In genomic region chr11:123143921-123144320, GRCh38 we compare ENCODE assay signal across 20 cellular contexts. TPM values are rescaled to one million over a fixed set of nuclear protein-coding genes. Genes with fewer than 3 reads are reported as not detected.
A peak's percentile ranks its signal among the peaks of the same experiment; 100 is the strongest.
DNase-seq lines count a peak whose midpoint lies in the region; TF ChIP-seq lines count a peak whose summit lies in the region.
"Had no signal": no experiment of that assay in that cellular context is flagged by ENCODE, and none has a peak within 500 bp of the region (broad histone marks: within the 10 kb centered on the region; RNA-seq: fewer than 3 reads in every experiment).

No MANE protein-coding gene starts in this region.

- H3K79me2 ChIP-seq in GM23248 (ENCODE audit: insufficient read depth), result no peaks in the 10 kb centered on the region; the same call in none of the 2 replicates
- H3K79me2 ChIP-seq in PC-9 (ENCODE audit: low read depth), result peaks cover 6% of the 10 kb centered on the region
- H3K79me2 ChIP-seq in trophoblast cell (ENCODE audit: control insufficient read depth, insufficient read depth, low read length, poor library complexity), result no peaks in the 10 kb centered on the region

- intact Hi-C loops in PC-9 (cut with micrococcal nuclease; ENCODE audit: unreplicated experiment) (no loop called here), CD14-positive monocyte (cut with micrococcal nuclease) (no loop called here)

- H3K4me1 Mint-ChIP-seq in CD14-positive monocyte, result peaks cover 4% of the 10 kb centered on the region
- no peaks in the 10 kb centered on the region for H3K4me1 Mint-ChIP-seq in activated naive CD4-positive, alpha-beta T cell treated with anti-CD3 and anti-CD28 coated beads, Interleukin-2, amount 10 ng/mL, durations not matched to agents 7 days and 5 days
- H3K4me1 Mint-ChIP-seq: CD4-positive, alpha-beta memory T cell; IgD-negative memory B cell had no signal

- peaks cover 1 to 5% (median 2%) of the 10 kb centered on the region in 3 donors for H3K27me3 Mint-ChIP-seq in CD14-positive monocyte (ENCODE audit: low read depth in 3 of 3)
- peaks cover 10% of the 10 kb centered on the region for H3K27me3 Mint-ChIP-seq in activated naive CD4-positive, alpha-beta T cell treated with anti-CD3 and anti-CD28 coated beads, Interleukin-2, amount 10 ng/mL, durations not matched to agents 7 days and 5 days

- no peak overlapping the region for H3K9ac ChIP-seq in GM23248
- H3K9ac ChIP-seq in trophoblast cell (ENCODE audit: low read length), result no peak overlapping the region
- H3K9ac ChIP-seq: BLaER1 treated with 17β-estradiol and CSF1 and Interleukin-3, amounts not matched to agents 10 nM and 100 nM; KMS-11 had no signal

- CTCF ChIA-PET in PC-9 (lab: Charles Lee), result no interaction called here
- CTCF ChIA-PET in activated naive CD4-positive, alpha-beta T cell treated with anti-CD3 and anti-CD28 coated beads, Interleukin-2, amount 10 ng/mL, durations not matched to agents 7 days and 5 days (lab: Charles Lee), result interaction anchor here (1.2 kb wide), 1 partner anchor 103 kb away, joined by 4 read pairs; no protein-coding TSS in a partner anchor

- H4K20me1 ChIP-seq in GM23248 (ENCODE audit: insufficient read depth) (no peaks in the 10 kb centered on the region), PC-9 (ENCODE audit: insufficient read depth) (no peaks in the 10 kb centered on the region)
- H4K20me1 ChIP-seq: BLaER1 treated with 17β-estradiol and CSF1 and Interleukin-3, amounts not matched to agents 10 nM and 100 nM had no signal

- no peak overlapping the region for H2BK5ac ChIP-seq in trophoblast cell (ENCODE audit: low read depth, low read length, poor library complexity)

- no peaks in the 10 kb centered on the region for H3K36me3 Mint-ChIP-seq in CD14-positive monocyte
- H3K36me3 Mint-ChIP-seq in activated naive CD4-positive, alpha-beta T cell treated with anti-CD3 and anti-CD28 coated beads, Interleukin-2, amount 10 ng/mL, durations not matched to agents 7 days and 5 days, result no peaks in the 10 kb centered on the region
- H3K36me3 Mint-ChIP-seq: CD4-positive, alpha-beta memory T cell had no signal

- H3K9me3 ChIP-seq in GM23248 (ENCODE audit: low read depth) (no peaks in the 10 kb centered on the region), PC-9 (ENCODE audit: insufficient read depth, low read depth) (no peaks in the 10 kb centered on the region), trophoblast cell (ENCODE audit: insufficient read depth, low read depth, low read length) (no peaks in the 10 kb centered on the region)
- H3K9me3 ChIP-seq: Caco-2, SJSA1 had no signal

- H3F3A ChIP-seq in GM23248 (ENCODE audit: insufficient read depth) (peaks cover 59% of the 10 kb centered on the region), PC-9 (ENCODE audit: insufficient read depth, low read depth) (peaks cover 41% of the 10 kb centered on the region)

- H3K4ac ChIP-seq in trophoblast cell (ENCODE audit: low read depth, low read length), result peak overlapping the region; percentile 32

- H3K18ac ChIP-seq in trophoblast cell (ENCODE audit: low read length), result peak overlapping the region; percentile 36

- no peak overlapping the region for H3K23ac ChIP-seq in trophoblast cell (ENCODE audit: low read length)

- H3K4me2 ChIP-seq in GM23248 (ENCODE audit: unreplicated experiment) (no peak overlapping the region), PC-9 (peak overlapping the region; percentile 81), trophoblast cell (ENCODE audit: low read length) (no peak overlapping the region)
- H3K4me2 ChIP-seq: BLaER1 treated with 17β-estradiol and CSF1 and Interleukin-3, amounts not matched to agents 10 nM and 100 nM; KMS-11 had no signal

- TF ChIP-seq CTCF in PC-9 (conservative IDR thresholded peaks at IDR 0.05) (no peak), CD14-positive monocyte (IDR thresholded peaks at IDR 0.05) (no peak)

- 96 to 100% methylated on average over 2 of the region's 2 CpGs for WGBS in GM23248 (ENCODE audit: low coverage in 1 of 2, low lambda C conversion rate in 2 of 2, missing lambda C conversion rate in 2 of 2), 2 experiments
- WGBS in trophoblast cell (ENCODE audit: extremely low coverage, insufficient coverage, insufficient read length), result no CpG with 5 or more reads among the region's 2 CpGs

- no peak overlapping the region for H3K4me3 Mint-ChIP-seq in CD14-positive monocyte
- H3K4me3 Mint-ChIP-seq in activated naive CD4-positive, alpha-beta T cell treated with anti-CD3 and anti-CD28 coated beads, Interleukin-2, amount 10 ng/mL, durations not matched to agents 7 days and 5 days, result no peak overlapping the region
- H3K4me3 Mint-ChIP-seq: CD4-positive, alpha-beta memory T cell; IgD-negative memory B cell had no signal

- peaks cover 10% of the 10 kb centered on the region for H3K4me1 ChIP-seq in GM23248 (ENCODE audit: insufficient read depth)
- peaks cover 45% of the 10 kb centered on the region for H3K4me1 ChIP-seq in PC-9 (replicated peaks; ENCODE audit: insufficient read depth)
- peaks cover 9 to 23% of the 10 kb centered on the region in 2 experiments for H3K4me1 ChIP-seq in trophoblast cell (ENCODE audit: control insufficient read depth in 1 of 2, insufficient read depth in 2 of 2, low read length in 2 of 2)
- H3K4me1 ChIP-seq: Caco-2 had no signal

- POLR2A ChIA-PET in PC-9 (lab: Charles Lee; ENCODE audit: unreplicated experiment), result no interaction called here

- no peaks in the 10 kb centered on the region for H3K9me2 ChIP-seq in GM23248 (ENCODE audit: insufficient read depth)
- no peaks in the 10 kb centered on the region; the same call in 1 of the 2 replicates for H3K9me2 ChIP-seq in PC-9 (ENCODE audit: insufficient read depth)

- peaks cover 0 to 5% (median 0%) of the 10 kb centered on the region in 7 donors for H3K9me3 Mint-ChIP-seq in CD14-positive monocyte
- H3K9me3 Mint-ChIP-seq in activated naive CD4-positive, alpha-beta T cell treated with anti-CD3 and anti-CD28 coated beads, Interleukin-2, amount 10 ng/mL, durations not matched to agents 7 days and 5 days, result no peaks in the 10 kb centered on the region
- H3K9me3 Mint-ChIP-seq: IgD-negative memory B cell had no signal

- in situ Hi-C loops in GM23248 (cut with MboI), result no loop called here

- peak overlapping the region; percentile 48 for H2BK12ac ChIP-seq in trophoblast cell (ENCODE audit: low read length)

- peak overlapping the region; percentile 4; the same call in 1 of the 2 replicates for H3K27ac ChIP-seq in GM23248
- H3K27ac ChIP-seq in PC-9, result peak overlapping the region; percentile 96
- no peak overlapping the region for H3K27ac ChIP-seq in trophoblast cell (ENCODE audit: low read depth, low read length)
- H3K27ac ChIP-seq: BLaER1 treated with 17β-estradiol and CSF1 and Interleukin-3, amounts not matched to agents 10 nM and 100 nM; KMS-11; SJSA1 had no signal

- H2BK120ac ChIP-seq in trophoblast cell (ENCODE audit: insufficient read depth, low read length, poor library complexity), result peak overlapping the region; percentile 17

- H4K8ac ChIP-seq in trophoblast cell (ENCODE audit: low read depth, low read length), result no peak overlapping the region

- H3K27me3 ChIP-seq in GM23248 (replicated peaks; ENCODE audit: insufficient read depth), result no peaks in the 10 kb centered on the region
- H3K27me3 ChIP-seq in PC-9 (ENCODE audit: insufficient read depth, low read depth), result no peaks in the 10 kb centered on the region
- no peaks in the 10 kb centered on the region for H3K27me3 ChIP-seq in trophoblast cell (ENCODE audit: insufficient read depth, low read length)
- H3K27me3 ChIP-seq: BLaER1 treated with 17β-estradiol and CSF1 and Interleukin-3, amounts not matched to agents 10 nM and 100 nM; SJSA1 had no signal

- H3K4me3 ChIP-seq in GM23248 (no peak overlapping the region), PC-9 (no peak overlapping the region; the same call in 1 of the 2 replicates), trophoblast cell (ENCODE audit: low read depth, low read length) (no peak overlapping the region)
- H3K4me3 ChIP-seq: BLaER1 treated with 17β-estradiol and CSF1 and Interleukin-3, amounts not matched to agents 10 nM and 100 nM; SJSA1 had no signal

- peaks cover 15% of the 10 kb centered on the region for H3K79me1 ChIP-seq in trophoblast cell (ENCODE audit: low read length)

- no peak overlapping the region for H4K12ac ChIP-seq in trophoblast cell (ENCODE audit: low read depth, low read length)

- H3K36me3 ChIP-seq in GM23248 (ENCODE audit: low read depth) (peaks cover 17% of the 10 kb centered on the region), PC-9 (ENCODE audit: low read depth) (no peaks in the 10 kb centered on the region), trophoblast cell (ENCODE audit: control insufficient read depth in 1 of 2, insufficient read depth in 2 of 2, low read length in 2 of 2) (peaks cover 0 to 2% of the 10 kb centered on the region in 2 experiments)
- H3K36me3 ChIP-seq: BLaER1 treated with 17β-estradiol and CSF1 and Interleukin-3, amounts not matched to agents 10 nM and 100 nM; SJSA1 had no signal

- no peak for DNase-seq in GM23248
- DNase-seq in MV-4-11 (lab: John Stamatoyannopoulos, UW), result peak; percentile 58
- no peak for DNase-seq in PC-9
- DNase-seq in trophoblast cell, result no peak
- no peak for DNase-seq in CD14-positive monocyte (ENCODE audit: low spot score)
- no peak for DNase-seq in activated naive CD4-positive, alpha-beta T cell treated with anti-CD3 and anti-CD28 coated beads, Interleukin-2, amount 10 ng/mL, durations not matched to agents 7 days and 5 days
- DNase-seq in effector CD8-positive, alpha-beta T cell (lab: John Stamatoyannopoulos, UW), result no peak
- DNase-seq: AML-193; Caco-2; CD4-positive, alpha-beta memory T cell; HCEC 1CT; NCI-H2029; NCI-H2227 treated with DMSO at 0.1 percent for 48 hours; NCI-H526 treated with DMSO at 0.1 percent for 48 hours; Right ventricle myocardium superior; RPMI8226 had no signal

- BruUV-seq in PC-9 (replicated peaks; lab: Mats Ljungman, UMichigan), result no TSS peak

- H4K91ac ChIP-seq in trophoblast cell (ENCODE audit: low read depth, low read length), result peak overlapping the region; percentile 46

- no peak overlapping the region for H3K27ac Mint-ChIP-seq in CD14-positive monocyte
- no peak overlapping the region for H3K27ac Mint-ChIP-seq in activated naive CD4-positive, alpha-beta T cell treated with anti-CD3 and anti-CD28 coated beads, Interleukin-2, amount 10 ng/mL, durations not matched to agents 7 days and 5 days
- H3K27ac Mint-ChIP-seq: CD4-positive, alpha-beta memory T cell; IgD-negative memory B cell had no signal

- H3K14ac ChIP-seq in trophoblast cell (ENCODE audit: low read length), result peak overlapping the region; percentile 29

- peak overlapping the region; percentile 61 for H2AK5ac ChIP-seq in trophoblast cell (ENCODE audit: low read length)

- H2AFZ ChIP-seq in GM23248, result no peak overlapping the region
- H2AFZ ChIP-seq in PC-9, result no peak overlapping the region
- H2AFZ ChIP-seq in trophoblast cell (ENCODE audit: insufficient read depth, low read length, poor library complexity), result no peak overlapping the region

RNA-seq across cellular contexts. Expression of gene CLMP, which starts 51.1 kb away (rescaled TPM):
- 195 and 215 TPM in 2 replicates for total RNA-seq in GM23248 (2014; rRNA removed; shearing (Covaris generic))
- polyA plus RNA-seq in GM23248 (2016; fragmentation: Nextera tagmentation; extraction: Ambion mirVana), result 159 and 166 TPM in 2 replicates
- 5.4 and 6.1 TPM in 2 replicates for total RNA-seq in PC-9 (2021)
- polyA plus RNA-seq in trophoblast cell (2013), result 52.0 and 56.1 TPM in 2 replicates
- polyA plus RNA-seq in CD14-positive monocyte, result under 1 TPM in 1 of 2 donors, not detected in 1; 0.33 TPM

Comparison
In these comparisons a context has a peak if more than half of its experiments do, and no peak if none do; other contexts are left out.
1. RNA of gene CLMP, which starts 51.1 kb away (total RNA-seq): 195 to 215 TPM in GM23248; 5.4 to 6.1 TPM in PC-9; every median in the first group is over 10 times any median in the second.